ENCODE assay signal across 28 cellular contexts in the genomic region with DNA sequence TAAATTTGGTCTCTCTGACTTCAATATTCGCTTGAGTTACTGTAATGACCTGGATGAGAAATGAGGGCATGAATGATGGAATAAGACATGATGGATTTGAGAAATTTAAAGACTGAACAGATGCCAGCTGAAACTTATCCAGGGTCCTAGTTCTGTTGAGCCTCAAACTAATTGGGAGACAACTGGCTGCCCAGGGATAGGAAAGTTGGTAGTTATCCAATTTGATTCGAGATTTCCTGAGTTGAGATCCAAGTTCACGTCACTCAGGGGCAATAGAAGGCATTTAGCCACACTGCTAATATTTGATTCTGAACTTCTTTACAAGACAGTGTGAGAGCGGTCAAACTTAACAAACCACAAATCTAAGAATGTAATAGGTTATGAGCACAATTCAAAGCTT.
"Had no signal": no experiment of that assay in that cellular context is flagged by ENCODE, and none has a peak within 500 bp of the region (broad histone marks: within the 10 kb centered on the region; RNA-seq: fewer than 3 reads in every experiment).

No MANE protein-coding gene starts in this region.

- H3K36me3 Mint-ChIP-seq: activated naive CD4-positive, alpha-beta T cell treated with anti-CD3 and anti-CD28 coated beads, Interleukin-2, amount 50 U/mL, for 24 hours; activated naive CD8-positive, alpha-beta T cell treated with anti-CD3 and anti-CD28 coated beads, Interleukin-2, amount 10 ng/mL, durations not matched to agents 7 days and 5 days had no signal

- H3K4me2 ChIP-seq: PC-9 had no signal

- ATAC-seq: activated CD8-positive, alpha-beta T cell treated with anti-CD3 and anti-CD28 coated beads for 36 hours; K562; Right ventricle myocardium inferior had no signal

- H3K9me3 Mint-ChIP-seq: activated CD4-positive, alpha-beta T cell treated with anti-CD3 and anti-CD28 coated beads, Interleukin-2, amount 10 ng/mL, durations not matched to agents 24 days and 14 days; activated CD8-positive, alpha-beta T cell treated with anti-CD3 and anti-CD28 coated beads for 36 hours; activated naive CD4-positive, alpha-beta T cell treated with anti-CD3 and anti-CD28 coated beads, Interleukin-2, amount 50 U/mL, for 24 hours; activated naive CD8-positive, alpha-beta T cell treated with anti-CD3 and anti-CD28 coated beads, Interleukin-2, amount 10 ng/mL, durations not matched to agents 7 days and 5 days; activated T-helper 2 cell treated with anti-CD3 and anti-CD28 coated beads, Interferon-gamma antibody, Interleukin-2, Interleukin-4, amounts not matched to agents 10 μg/mL and 5 μg/mL and 100 μg/mL, durations not matched to agents 14 hours and 24 hours and 36 hours; T-helper 1 cell treated with Interleukin-12 subunit alpha and Interleukin-12 subunit beta and Interleukin-4 antibody, amounts not matched to agents 30 μg/mL and 1 μg/mL, for 36 hours; T-helper 2 cell treated with Interferon-gamma antibody and Interleukin-4, amounts not matched to agents 5 μg/mL and 100 μg/mL, for 36 hours had no signal

- H3K36me3 ChIP-seq: adrenal gland, brain microvascular endothelial cell had no signal

- FAIRE-seq: K562, RCC 7860, TTC549 had no signal

- H3K4me3 Mint-ChIP-seq: activated CD4-positive, alpha-beta T cell treated with anti-CD3 and anti-CD28 coated beads, Interleukin-2, amount 10 ng/mL, durations not matched to agents 24 days and 14 days; activated CD8-positive, alpha-beta T cell treated with anti-CD3 and anti-CD28 coated beads for 36 hours; activated naive CD4-positive, alpha-beta T cell treated with anti-CD3 and anti-CD28 coated beads, Interleukin-2, amount 50 U/mL, for 24 hours; activated naive CD8-positive, alpha-beta T cell treated with anti-CD3 and anti-CD28 coated beads, Interleukin-2, amount 10 ng/mL, durations not matched to agents 7 days and 5 days; T-helper 1 cell treated with Interleukin-12 subunit alpha and Interleukin-12 subunit beta and Interleukin-4 antibody, amounts not matched to agents 30 μg/mL and 1 μg/mL, for 36 hours; T-helper 2 cell treated with Interferon-gamma antibody and Interleukin-4, amounts not matched to agents 5 μg/mL and 100 μg/mL, for 36 hours had no signal

- H3K27me3 ChIP-seq: adrenal gland, brain microvascular endothelial cell had no signal

- H3K4me3 ChIP-seq: adrenal gland, K562, PC-9 had no signal

- H3K9me3 ChIP-seq: adrenal gland had no signal

- H3K27ac ChIP-seq: brain microvascular endothelial cell, PC-9, RWPE1 had no signal

- H3K4me1 Mint-ChIP-seq: activated CD4-positive, alpha-beta T cell treated with anti-CD3 and anti-CD28 coated beads, Interleukin-2, amount 10 ng/mL, durations not matched to agents 24 days and 14 days; activated naive CD4-positive, alpha-beta T cell treated with anti-CD3 and anti-CD28 coated beads, Interleukin-2, amount 50 U/mL, for 24 hours; activated naive CD8-positive, alpha-beta T cell treated with anti-CD3 and anti-CD28 coated beads, Interleukin-2, amount 10 ng/mL, durations not matched to agents 7 days and 5 days had no signal

- H2AFZ ChIP-seq: PC-9 had no signal

- DNase-seq: activated CD4-positive, alpha-beta T cell treated with anti-CD3 and anti-CD28 coated beads, Interleukin-2, amount 10 ng/mL, durations not matched to agents 24 days and 14 days; activated CD4-positive, alpha-beta T cell treated with anti-CD3 and anti-CD28 coated beads, Interleukin-2, amount 50 U/mL, for 4 hours; activated CD8-positive, alpha-beta T cell treated with anti-CD3 and anti-CD28 coated beads for 36 hours; activated gamma-delta T cell; activated naive CD4-positive, alpha-beta T cell treated with Interleukin-2 at 50 U/mL for 16 hours; activated naive CD8-positive, alpha-beta T cell treated with anti-CD3 and anti-CD28 coated beads, Interleukin-2, amount 10 ng/mL, durations not matched to agents 7 days and 5 days; activated T-cell treated with anti-CD3 and anti-CD28 coated beads, Interleukin-2, amount 50 U/mL, for 1 hour; adrenal gland; brain microvascular endothelial cell; central memory CD4-positive, alpha-beta T cell; IMR-90; NCI-H1092 treated with DMSO at 0.1 percent for 48 hours; NCI-H146; NCI-H2029 treated with DMSO at 0.1 percent for 48 hours; NCI-H2107; NCI-H2171; NCI-H524; NCI-H69; PC-9 had no signal

- H3K27ac Mint-ChIP-seq: activated CD4-positive, alpha-beta T cell treated with anti-CD3 and anti-CD28 coated beads, Interleukin-2, amount 10 ng/mL, durations not matched to agents 24 days and 14 days; activated CD8-positive, alpha-beta T cell treated with anti-CD3 and anti-CD28 coated beads for 36 hours; activated naive CD4-positive, alpha-beta T cell treated with anti-CD3 and anti-CD28 coated beads, Interleukin-2, amount 50 U/mL, for 24 hours; activated naive CD8-positive, alpha-beta T cell treated with anti-CD3 and anti-CD28 coated beads, Interleukin-2, amount 10 ng/mL, durations not matched to agents 7 days and 5 days; activated T-helper 2 cell treated with anti-CD3 and anti-CD28 coated beads, Interferon-gamma antibody, Interleukin-2, Interleukin-4, amounts not matched to agents 10 μg/mL and 5 μg/mL and 100 μg/mL, durations not matched to agents 14 hours and 24 hours and 36 hours; T-helper 1 cell treated with Interleukin-12 subunit alpha and Interleukin-12 subunit beta and Interleukin-4 antibody, amounts not matched to agents 30 μg/mL and 1 μg/mL, for 36 hours; T-helper 2 cell treated with Interferon-gamma antibody and Interleukin-4, amounts not matched to agents 5 μg/mL and 100 μg/mL, for 36 hours had no signal
